14 cellular contexts compared by ENCODE assay signal in the genomic region with DNA sequence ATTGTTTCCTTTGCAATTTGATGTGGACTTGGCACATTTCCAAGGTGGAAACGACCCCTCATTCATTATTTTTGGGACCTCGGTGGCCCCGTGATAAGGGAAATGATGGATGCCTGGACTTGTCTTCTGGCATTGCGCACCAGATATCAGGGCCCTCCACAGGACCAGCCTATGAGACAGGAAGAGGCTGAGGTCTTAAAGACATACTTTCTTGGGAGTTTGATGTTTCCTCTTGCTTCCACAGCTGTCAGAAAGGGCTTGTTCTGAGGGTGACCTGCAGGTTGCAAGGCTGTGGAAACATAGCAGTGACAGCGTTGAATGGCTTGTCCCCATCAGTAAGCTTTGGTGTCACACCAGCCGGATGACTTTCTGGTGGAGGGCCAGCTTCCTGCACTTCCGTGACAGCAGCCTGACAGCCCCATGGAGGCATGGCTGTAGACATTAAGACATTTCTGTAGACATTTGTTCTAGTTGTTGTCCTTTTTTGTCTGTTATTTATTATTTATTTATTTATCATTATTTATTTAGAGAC.
DNase-seq lines count a peak whose midpoint lies in the region; ATAC-seq and TF ChIP-seq lines count a peak whose summit lies in the region.
"Had no signal": no experiment of that assay in that cellular context is flagged by ENCODE, and none has a peak within 500 bp of the region (broad histone marks: within the 10 kb centered on the region; RNA-seq: fewer than 3 reads in every experiment).

No MANE protein-coding gene starts in this region.

- H3K27ac ChIP-seq in heart left ventricle: peak overlapping the region in 5 of 12 donors; percentile 7 to 67 (median 12)
- H3K27ac ChIP-seq: SJSA1 had no signal

- DNase-seq in MV-4-11 (lab: John Stamatoyannopoulos, UW): peak; percentile 78
- DNase-seq in heart left ventricle: peak in 3 of 5 donors; percentile 37 to 57 (median 48)
- no peak for DNase-seq in activated CD4-positive, alpha-beta T cell treated with anti-CD3 and anti-CD28 coated beads, Interleukin-2, amount 50 U/mL, for 48 hours
- DNase-seq in stimulated activated naive CD4-positive, alpha-beta T cell treated with Interleukin-2 at 50 U/mL for 16 hours (lab: John Stamatoyannopoulos, UW): no peak
- no peak for DNase-seq in LoVo (ENCODE audit: low spot score)
- DNase-seq: activated CD4-positive, alpha-beta T cell treated with anti-CD3 and anti-CD28 coated beads for 4 hours; activated naive CD4-positive, alpha-beta T cell treated with anti-CD3 and anti-CD28 coated beads for 36 hours; NCI-H226; nephron progenitor cell had no signal

- peak; percentile 42 for ATAC-seq in GM18505 (IDR thresholded peaks at IDR 0.05; ENCODE audit: unreplicated experiment)
- peak; percentile 13 for ATAC-seq in HG02642 (IDR thresholded peaks at IDR 0.05; ENCODE audit: poor library complexity, unreplicated experiment)
- peak in 3 of 4 donors; percentile 23 to 31 (median 30) for ATAC-seq in heart left ventricle
- ATAC-seq in GM18519 (IDR thresholded peaks at IDR 0.05; ENCODE audit: low FRiP score, unreplicated experiment): no peak

- H3K27me3 ChIP-seq in heart left ventricle: no peaks in the 10 kb centered on the region
- H3K27me3 ChIP-seq: SJSA1 had no signal

- TF ChIP-seq CTCF in heart left ventricle (IDR thresholded peaks at IDR 0.05): no peak

- TF ChIP-seq POLR2A in GM18505 (IDR thresholded peaks at IDR 0.05; ENCODE audit: borderline replicate concordance, extremely low read depth, insufficient read depth, insufficient read length): no peak
- TF ChIP-seq POLR2A in heart left ventricle (IDR thresholded peaks at IDR 0.05): no peak

- H3K36me3 ChIP-seq in heart left ventricle: peaks cover 0 to 18% (median 0%) of the 10 kb centered on the region in 9 donors

- WGBS in heart left ventricle, 4 donors: 25 to 33% (median 32%) methylated on average over 7 of the region's 7 CpGs

- H3K4me1 ChIP-seq in heart left ventricle: peaks cover 9 to 71% (median 62%) of the 10 kb centered on the region in 12 donors

- H3K9me3 ChIP-seq in heart left ventricle: no peaks in the 10 kb centered on the region
- H3K9me3 ChIP-seq: SJSA1 had no signal

- intact Hi-C loops in heart left ventricle (cut with DNase I): loop anchor here in 6 of 10 donors (5.0 kb wide), 7 partner anchors 48 to 162 kb away; no protein-coding TSS in a partner anchor

- H3K4me3 ChIP-seq in heart left ventricle: no peak overlapping the region
- H3K4me3 ChIP-seq: SJSA1, smooth muscle cell had no signal

Comparison
In these comparisons a context has a peak if more than half of its experiments do, and no peak if none do; other contexts are left out.
1. DNase-seq: peak in MV-4-11 (single experiment) and heart left ventricle (3 of 5); none in activated CD4-positive, alpha-beta T cell treated with anti-CD3 and anti-CD28 coated beads, Interleukin-2, amount 50 U/mL, for 48 hours (0 of 2), stimulated activated naive CD4-positive, alpha-beta T cell treated with Interleukin-2 at 50 U/mL for 16 hours (single experiment) and LoVo (single experiment).